18 cellular contexts compared by ENCODE assay signal in genomic region chr19:1134431-1134830, GRCh38. TPM values are rescaled to one million over a fixed set of nuclear protein-coding genes. Genes with fewer than 3 reads are reported as not detected.
DNase-seq lines count a peak whose midpoint lies in the region; ATAC-seq, FAIRE-seq and TF ChIP-seq lines count a peak whose summit lies in the region.
"Had no signal": no experiment of that assay in that cellular context is flagged by ENCODE, and none has a peak within 500 bp of the region (broad histone marks: within the 10 kb centered on the region; RNA-seq: fewer than 3 reads in every experiment).

No MANE protein-coding gene starts in this region.

- ATAC-seq in naive thymus-derived CD4-positive, alpha-beta T cell: no peak
- ATAC-seq in GM21367 (IDR thresholded peaks at IDR 0.05; ENCODE audit: unreplicated experiment) (no peak), psoas muscle (no peak)
- ATAC-seq: K562 had no signal

- H3K27me3 Mint-ChIP-seq in chondrocyte (ENCODE audit: low read depth): no peaks in the 10 kb centered on the region
- no peaks in the 10 kb centered on the region for H3K27me3 Mint-ChIP-seq in naive thymus-derived CD4-positive, alpha-beta T cell
- H3K27me3 Mint-ChIP-seq: memory B cell had no signal

- FAIRE-seq in urothelium cell line (lab: Jason Lieb, UNC): no peak
- FAIRE-seq: K562, TTC549 had no signal

- no peak overlapping the region for H3K4me3 Mint-ChIP-seq in chondrocyte (ENCODE audit: unreplicated experiment)
- H3K4me3 Mint-ChIP-seq in naive thymus-derived CD4-positive, alpha-beta T cell: peak overlapping the region in 2 of 10 donors; percentile 12 to 16

- DNase-seq in Peyer's patch: no peak
- no peak for DNase-seq in chondrocyte (ENCODE audit: low spot score)
- no peak for DNase-seq in naive thymus-derived CD4-positive, alpha-beta T cell
- no peak for DNase-seq in urothelium cell line (ENCODE audit: low spot score)
- no peak for DNase-seq in psoas muscle
- no peak for DNase-seq in caudate nucleus (lab: John Stamatoyannopoulos, UW)
- DNase-seq: amniotic stem cell, cortex of kidney, DMS79, HCEC 1CT, NCI-H1105, occipital lobe had no signal

- whole genome bisulfite sequencing in psoas muscle, 3 donors: 90 to 95% (median 93%) methylated on average over 11 of the region's 11 CpGs

- H3K27ac Mint-ChIP-seq in chondrocyte (ENCODE audit: unreplicated experiment): peak overlapping the region; percentile 36
- H3K27ac Mint-ChIP-seq in naive thymus-derived CD4-positive, alpha-beta T cell: peak overlapping the region in 8 of 9 donors; percentile 48 to 95 (median 90)

- H3K9me3 Mint-ChIP-seq in chondrocyte (ENCODE audit: low read depth): no peaks in the 10 kb centered on the region
- H3K9me3 Mint-ChIP-seq in naive thymus-derived CD4-positive, alpha-beta T cell: peaks cover 0 to 1% (median 0%) of the 10 kb centered on the region in 11 donors
- H3K9me3 Mint-ChIP-seq: memory B cell had no signal

- peaks cover 61 to 71% (median 67%) of the 10 kb centered on the region in 10 experiments for H3K4me1 ChIP-seq in BLaER1 treated with 17β-estradiol and CSF1 and Interleukin-3, amounts not matched to agents 10 nM and 100 nM
- H3K4me1 ChIP-seq in Peyer's patch: peaks cover 4 to 60% (median 35%) of the 10 kb centered on the region in 4 donors
- H3K4me1 ChIP-seq in naive thymus-derived CD4-positive, alpha-beta T cell (ENCODE audit: control insufficient read depth in 2 of 2, insufficient read depth in 2 of 2, low read length in 2 of 2): peaks cover 23 to 35% of the 10 kb centered on the region in 2 donors
- peaks cover 19% of the 10 kb centered on the region for H3K4me1 ChIP-seq in psoas muscle

- intact Hi-C loops in naive thymus-derived CD4-positive, alpha-beta T cell (cut with micrococcal nuclease): loop anchor here (5.0 kb wide), 1 partner anchor 58 kb away; no protein-coding TSS in a partner anchor
- intact Hi-C loops in psoas muscle (cut with DNase I): loop anchor here in 1 of 2 donors (5.0 kb wide), 1 partner anchor 38 kb away; the partner anchor contains the start of gene SBNO2

- peak overlapping the region in 3 of 11 experiments; percentile 88 to 90 (median 89); a peak in 3 of 22 replicates for H3K27ac ChIP-seq in BLaER1 treated with 17β-estradiol and CSF1 and Interleukin-3, amounts not matched to agents 10 nM and 100 nM
- H3K27ac ChIP-seq in Peyer's patch: peak overlapping the region in 3 of 4 donors; percentile 94 to 97 (median 94)
- peak overlapping the region; percentile 98 for H3K27ac ChIP-seq in naive thymus-derived CD4-positive, alpha-beta T cell (ENCODE audit: low read depth, low read length)
- no peak overlapping the region for H3K27ac ChIP-seq in psoas muscle
- H3K27ac ChIP-seq in caudate nucleus (ENCODE audit: low read depth, low read length): no peak overlapping the region
- H3K27ac ChIP-seq: SJSA1 had no signal

- H3K36me3 ChIP-seq in BLaER1 treated with 17β-estradiol and CSF1 and Interleukin-3, amounts not matched to agents 10 nM and 100 nM: peaks cover 5 to 52% (median 15%) of the 10 kb centered on the region in 11 experiments; a peak in 19 of 22 replicates
- H3K36me3 ChIP-seq in Peyer's patch: peaks cover 0 to 5% (median 0%) of the 10 kb centered on the region in 3 donors
- H3K36me3 ChIP-seq in naive thymus-derived CD4-positive, alpha-beta T cell (ENCODE audit: control insufficient read depth in 2 of 3, insufficient read depth in 3 of 3, low read length in 3 of 3): peaks cover 0 to 7% (median 0%) of the 10 kb centered on the region in 3 experiments
- no peaks in the 10 kb centered on the region for H3K36me3 ChIP-seq in psoas muscle (ENCODE audit: insufficient read depth in 1 of 2, low read depth in 1 of 2)

- peak overlapping the region in 10 of 11 experiments; percentile 91 to 100 (median 99); a peak in 16 of 22 replicates for H3K4me2 ChIP-seq in BLaER1 treated with 17β-estradiol and CSF1 and Interleukin-3, amounts not matched to agents 10 nM and 100 nM

- no peak overlapping the region for H3K9ac ChIP-seq in BLaER1 treated with 17β-estradiol and CSF1 and Interleukin-3, amounts not matched to agents 10 nM and 100 nM

- TF ChIP-seq POLR2A in Peyer's patch (IDR thresholded peaks at IDR 0.05): no peak

- no peak overlapping the region for H3K4me3 ChIP-seq in BLaER1 treated with 17β-estradiol and CSF1 and Interleukin-3, amounts not matched to agents 10 nM and 100 nM
- H3K4me3 ChIP-seq in Peyer's patch (no peak overlapping the region), psoas muscle (no peak overlapping the region)
- H3K4me3 ChIP-seq in naive thymus-derived CD4-positive, alpha-beta T cell (ENCODE audit: low read length): no peak overlapping the region
- H3K4me3 ChIP-seq: K562, SJSA1 had no signal

- TF ChIP-seq CTCF in Peyer's patch (IDR thresholded peaks at IDR 0.05) (no peak), chondrocyte (IDR thresholded peaks at IDR 0.05) (no peak), psoas muscle (IDR thresholded peaks at IDR 0.05) (no peak)

- CTCF ChIA-PET in naive thymus-derived CD4-positive, alpha-beta T cell (lab: Charles Lee): interaction anchor here (0.6 to 0.8 kb wide), 2 partner anchors 21 to 32 kb away, joined by 3 to 5 read pairs; no protein-coding TSS in a partner anchor

- peaks cover 0 to 8% (median 0%) of the 10 kb centered on the region in 11 experiments; a peak in 3 of 22 replicates for H3K9me3 ChIP-seq in BLaER1 treated with 17β-estradiol and CSF1 and Interleukin-3, amounts not matched to agents 10 nM and 100 nM (replicated peaks in 1 of 11)
- no peaks in the 10 kb centered on the region for H3K9me3 ChIP-seq in Peyer's patch
- H3K9me3 ChIP-seq in naive thymus-derived CD4-positive, alpha-beta T cell (ENCODE audit: control insufficient read depth in 2 of 3, low read length in 3 of 3): no peaks in the 10 kb centered on the region
- no peaks in the 10 kb centered on the region for H3K9me3 ChIP-seq in psoas muscle
- H3K9me3 ChIP-seq: SJSA1 had no signal

- peaks cover 28% of the 10 kb centered on the region for H3K4me1 Mint-ChIP-seq in chondrocyte (ENCODE audit: low read depth)
- peaks cover 13 to 39% (median 27%) of the 10 kb centered on the region in 7 donors for H3K4me1 Mint-ChIP-seq in naive thymus-derived CD4-positive, alpha-beta T cell

- POLR2A ChIA-PET in naive thymus-derived CD4-positive, alpha-beta T cell (lab: Charles Lee): interaction anchor here (0.6 to 1.0 kb wide), 2 partner anchors 108 to 248 kb away, joined by 3 to 4 read pairs; partner anchors contain the start of gene CNN2

- H3K27me3 ChIP-seq in BLaER1 treated with 17β-estradiol and CSF1 and Interleukin-3, amounts not matched to agents 10 nM and 100 nM: no peaks in the 10 kb centered on the region
- H3K27me3 ChIP-seq in Peyer's patch: no peaks in the 10 kb centered on the region
- no peaks in the 10 kb centered on the region for H3K27me3 ChIP-seq in naive thymus-derived CD4-positive, alpha-beta T cell (ENCODE audit: control insufficient read depth in 2 of 2, insufficient read depth in 2 of 2, low read length in 2 of 2)
- H3K27me3 ChIP-seq in psoas muscle (ENCODE audit: insufficient read depth in 3 of 3, low read length in 2 of 3): no peaks in the 10 kb centered on the region
- H3K27me3 ChIP-seq: SJSA1 had no signal

- H4K20me1 ChIP-seq in BLaER1 treated with 17β-estradiol and CSF1 and Interleukin-3, amounts not matched to agents 10 nM and 100 nM: peaks cover 42 to 88% (median 78%) of the 10 kb centered on the region in 11 experiments

- H3K36me3 Mint-ChIP-seq in chondrocyte (ENCODE audit: low read depth): peaks cover 4% of the 10 kb centered on the region
- H3K36me3 Mint-ChIP-seq in naive thymus-derived CD4-positive, alpha-beta T cell: peaks cover 0 to 9% (median 6%) of the 10 kb centered on the region in 5 donors

RNA-seq across cellular contexts. Expression of gene GPX4, which starts 30.6 kb away (rescaled TPM):
- total RNA-seq in Peyer's patch: 100 to 1,000 TPM; 258 to 493 (median 326) TPM
- 240 to 246 TPM (median 245 TPM) in 3 replicates for total RNA-seq in chondrocyte
- 100 to 1,000 TPM; 122 to 235 (median 194) TPM for total RNA-seq in naive thymus-derived CD4-positive, alpha-beta T cell
- polyA plus RNA-seq in naive thymus-derived CD4-positive, alpha-beta T cell: 100 to 1,000 TPM; 417 to 522 TPM
- 100 to 1,000 TPM; 279 to 560 (median 304) TPM for total RNA-seq in psoas muscle
- 100 to 1,000 TPM; 490 to 762 (median 618) TPM for polyA plus RNA-seq in psoas muscle

RNA-seq across cellular contexts. Expression of gene POLR2E, which starts 39.3 kb away (rescaled TPM):
- total RNA-seq in Peyer's patch: 100 to 1,000 TPM in 2 of 4 donors, 10 to 100 TPM in 2; 74.3 to 107 (median 96.9) TPM
- 110 to 119 TPM (median 113 TPM) in 3 replicates for total RNA-seq in chondrocyte
- total RNA-seq in naive thymus-derived CD4-positive, alpha-beta T cell: 100 to 1,000 TPM in 1 of 5 experiments, 10 to 100 TPM in 4; 75.3 to 157 (median 82.1) TPM
- polyA plus RNA-seq in naive thymus-derived CD4-positive, alpha-beta T cell: 100 to 1,000 TPM; 136 to 179 TPM
- 100 to 1,000 TPM; 133 to 147 (median 143) TPM for total RNA-seq in psoas muscle
- polyA plus RNA-seq in psoas muscle: 100 to 1,000 TPM; 170 to 243 (median 217) TPM

RNA-seq across cellular contexts. Expression of gene SBNO2, which starts 39.6 kb away (rescaled TPM):
- 10 to 100 TPM; 26.4 to 71.0 (median 57.8) TPM for total RNA-seq in Peyer's patch
- total RNA-seq in chondrocyte: 25.9 to 46.0 TPM (median 45.6 TPM) in 3 replicates
- 100 to 1,000 TPM in 3 of 5 experiments, 10 to 100 TPM in 2; 88.6 to 137 (median 104) TPM for total RNA-seq in naive thymus-derived CD4-positive, alpha-beta T cell
- polyA plus RNA-seq in naive thymus-derived CD4-positive, alpha-beta T cell: 1 to 10 TPM; 1.7 to 2.6 TPM
- total RNA-seq in psoas muscle: 100 to 1,000 TPM in 1 of 4 donors, 10 to 100 TPM in 3; 20.9 to 138 (median 76.9) TPM
- polyA plus RNA-seq in psoas muscle: 10 to 100 TPM; 18.5 to 47.2 (median 20.2) TPM

Comparison
In these comparisons a context has a peak if more than half of its experiments do, and no peak if none do; other contexts are left out.
1. H3K27ac ChIP-seq: peak in Peyer's patch (3 of 4) and naive thymus-derived CD4-positive, alpha-beta T cell (single experiment); none in psoas muscle (single experiment) and caudate nucleus (single experiment).